In genomic region chr6:83430606-83431544, GRCh38 we compare ENCODE assay signal across 8 cellular contexts. TPM values are rescaled to one million over a fixed set of nuclear protein-coding genes. Genes with fewer than 3 reads are reported as not detected.
DNase-seq lines count a peak whose midpoint lies in the region; ATAC-seq and TF ChIP-seq lines count a peak whose summit lies in the region.

ME1 (minus strand) TSS chr6:83431051; CDS start chr6:83430954, 97 bp downstream.

- peak within 1 kb of the TSS; percentile 29 for H3K27ac Mint-ChIP-seq in activated CD4-positive, alpha-beta T cell treated with anti-CD3 and anti-CD28 coated beads, Interleukin-2, amount 10 ng/mL, durations not matched to agents 24 days and 14 days
- H3K27ac Mint-ChIP-seq in endodermal cell: peak within 1 kb of the TSS; percentile 93

- WGBS in endodermal cell (ENCODE audit: insufficient coverage in 1 of 2, insufficient read length in 1 of 2), 2 experiments: 9 to 21% methylated on average over 16 to 74 of the region's 74 CpGs
- WGBS in lung, 2 donors: 14% methylated on average over 69 to 74 of the region's 74 CpGs

- TF ChIP-seq CTCF in GM12875 (IDR thresholded peaks at IDR 0.05; ENCODE audit: borderline replicate concordance, insufficient read depth, low read depth, low read length) (no peak), endodermal cell (conservative IDR thresholded peaks at IDR 0.05) (no peak), lung (IDR thresholded peaks at IDR 0.05; ENCODE audit: control extremely low read depth, extremely low read depth) (no peak)

- no peaks in the 10 kb centered on the region for H3K36me3 Mint-ChIP-seq in activated CD4-positive, alpha-beta T cell treated with anti-CD3 and anti-CD28 coated beads, Interleukin-2, amount 10 ng/mL, durations not matched to agents 24 days and 14 days (ENCODE audit: low read depth)
- peaks cover 5% of the 10 kb centered on the region for H3K36me3 Mint-ChIP-seq in endodermal cell (ENCODE audit: low read depth)

- no peaks in the 10 kb centered on the region for H3K36me3 ChIP-seq in endodermal cell (ENCODE audit: control insufficient read depth, insufficient read depth, low read length)
- H3K36me3 ChIP-seq in lung (ENCODE audit: control insufficient read depth in 2 of 2, insufficient read depth in 2 of 2, low read length in 2 of 2): no peaks in the 10 kb centered on the region

- H3K9me3 Mint-ChIP-seq in activated CD4-positive, alpha-beta T cell treated with anti-CD3 and anti-CD28 coated beads, Interleukin-2, amount 10 ng/mL, durations not matched to agents 24 days and 14 days: no peaks in the 10 kb centered on the region
- H3K9me3 Mint-ChIP-seq in endodermal cell: peaks cover 1% of the 10 kb centered on the region

- peaks cover 2% of the 10 kb centered on the region for H3K9me3 ChIP-seq in endodermal cell (ENCODE audit: control insufficient read depth, low read length)
- H3K9me3 ChIP-seq in lung (ENCODE audit: control insufficient read depth in 2 of 2, insufficient read depth in 1 of 2, low read length in 1 of 2): no peaks in the 10 kb centered on the region

- ATAC-seq in GM21737 (IDR thresholded peaks at IDR 0.05; ENCODE audit: unreplicated experiment): peak; percentile 86
- ATAC-seq in lung (ENCODE audit: insufficient read depth, low FRiP score): peak; percentile 88

- DNase-seq in HuH-7 (ENCODE audit: low spot score): peak; percentile 82
- peak; percentile 65 for DNase-seq in activated CD4-positive, alpha-beta T cell treated with anti-CD3 and anti-CD28 coated beads, Interleukin-2, amount 10 ng/mL, durations not matched to agents 24 days and 14 days
- DNase-seq in endodermal cell: peak; percentile 92
- DNase-seq in lung (ENCODE audit: low spot score): peak; percentile 82
- DNase-seq in stimulated activated CD8-positive, alpha-beta memory T cell treated with anti-CD3 and anti-CD28 coated beads, Interleukin-2, amount 100 ng/mL, for 48 hours (ENCODE audit: low read depth in 2 of 2): peak; percentile 19 to 27
- no peak for DNase-seq in NCI-H1694 (lab: John Stamatoyannopoulos, UW)

- H3K4me3 ChIP-seq in GM12875 (ENCODE audit: low read depth, low read length) (peak within 1 kb of the TSS; percentile 59), endodermal cell (ENCODE audit: low read length) (peak within 1 kb of the TSS; percentile 81), lung (peak within 1 kb of the TSS; percentile 78)

- H3K9ac ChIP-seq in endodermal cell (ENCODE audit: extremely low read depth, low read length, poor library complexity, severe bottlenecking): peak within 1 kb of the TSS; percentile 48

- H3K4me1 Mint-ChIP-seq in activated CD4-positive, alpha-beta T cell treated with anti-CD3 and anti-CD28 coated beads, Interleukin-2, amount 10 ng/mL, durations not matched to agents 24 days and 14 days: peaks cover 2% of the 10 kb centered on the region
- peaks cover 16% of the 10 kb centered on the region for H3K4me1 Mint-ChIP-seq in endodermal cell

- peak within 1 kb of the TSS; percentile 54 for H3K4me3 Mint-ChIP-seq in activated CD4-positive, alpha-beta T cell treated with anti-CD3 and anti-CD28 coated beads, Interleukin-2, amount 10 ng/mL, durations not matched to agents 24 days and 14 days
- peak within 1 kb of the TSS; percentile 75 for H3K4me3 Mint-ChIP-seq in endodermal cell

- intact Hi-C loops in activated CD4-positive, alpha-beta T cell treated with anti-CD3 and anti-CD28 coated beads, Interleukin-2, amount 10 ng/mL, durations not matched to agents 24 days and 14 days (cut with micrococcal nuclease): no loop called here

- H3K4me1 ChIP-seq in endodermal cell (ENCODE audit: control insufficient read depth, insufficient read depth, low read length) (no peaks in the 10 kb centered on the region), lung (ENCODE audit: control insufficient read depth in 2 of 2, insufficient read depth in 2 of 2, low read length in 2 of 2) (peaks cover 0 to 5% of the 10 kb centered on the region in 2 donors)

- H3K27me3 ChIP-seq in endodermal cell (ENCODE audit: control insufficient read depth, insufficient read depth, low read length, poor library complexity, severe bottlenecking) (no peaks in the 10 kb centered on the region), lung (ENCODE audit: control insufficient read depth, insufficient read depth) (no peaks in the 10 kb centered on the region)

- H3K27ac ChIP-seq in endodermal cell (ENCODE audit: low read depth, low read length): peak within 1 kb of the TSS; percentile 78
- H3K27ac ChIP-seq in lung (ENCODE audit: low read depth in 1 of 2, low read length in 1 of 2): peak within 1 kb of the TSS; percentile 18 to 90

- H3K27me3 Mint-ChIP-seq in activated CD4-positive, alpha-beta T cell treated with anti-CD3 and anti-CD28 coated beads, Interleukin-2, amount 10 ng/mL, durations not matched to agents 24 days and 14 days: peaks cover 23% of the 10 kb centered on the region
- H3K27me3 Mint-ChIP-seq in endodermal cell (ENCODE audit: insufficient read depth): peaks cover 3% of the 10 kb centered on the region

RNA-seq across cellular contexts. Expression of gene ME1, which starts in this region (rescaled TPM):
- not detected in 2 replicates for total RNA-seq in activated CD4-positive, alpha-beta T cell treated with anti-CD3 and anti-CD28 coated beads, Interleukin-2, amount 10 ng/mL, durations not matched to agents 24 days and 14 days
- total RNA-seq in endodermal cell: 10 to 100 TPM in 1 of 2 donors, 1 to 10 TPM in 1; 7.5 to 15.4 TPM
- polyA plus RNA-seq in endodermal cell (2013, experiment 1 of 2): 11.8 TPM
- 11.6 TPM for polyA plus RNA-seq in endodermal cell (2013, experiment 2 of 2)
- total RNA-seq in lung: 10 to 100 TPM in 1 of 2 donors, 1 to 10 TPM in 1; 4.9 to 17.5 TPM
- polyA plus RNA-seq in lung: 10 to 100 TPM; 10.8 TPM

Comparison
In these comparisons a context has a peak if more than half of its experiments do, and no peak if none do; other contexts are left out.
1. Peak in DNase-seq in activated CD4-positive, alpha-beta T cell treated with anti-CD3 and anti-CD28 coated beads, Interleukin-2, amount 10 ng/mL, durations not matched to agents 24 days and 14 days; RNA of the gene not detected or under 1 TPM.